ENCODE assay signal across 9 cellular contexts in genomic region chr16:46828943-46829342, GRCh38. TPM values are rescaled to one million over a fixed set of nuclear protein-coding genes. Genes with fewer than 3 reads are reported as not detected.
DNase-seq lines count a peak whose midpoint lies in the region; ATAC-seq and TF ChIP-seq lines count a peak whose summit lies in the region.
"Had no signal": no experiment of that assay in that cellular context is flagged by ENCODE, and none has a peak within 500 bp of the region (broad histone marks: within the 10 kb centered on the region; RNA-seq: fewer than 3 reads in every experiment).

No MANE protein-coding gene starts in this region.

- CTCF ChIA-PET in HEK293 (lab: Yijun Ruan, JAX) = interaction anchor here (0.6 to 1.1 kb wide), 3 partner anchors 9 to 139 kb away, joined by 3 to 4 read pairs (median 3); no protein-coding TSS in a partner anchor

- peak overlapping the region; percentile 58 to 91 (median 80) for H3K4me2 ChIP-seq in BLaER1 treated with 17β-estradiol and CSF1 and Interleukin-3, amounts not matched to agents 10 nM and 100 nM
- H3K4me2 ChIP-seq in mesenchymal stem cell (ENCODE audit: low read length, poor library complexity, severe bottlenecking) = no peak overlapping the region

- no peak overlapping the region for H4K91ac ChIP-seq in mesenchymal stem cell (ENCODE audit: low read length)

- H2BK15ac ChIP-seq in mesenchymal stem cell (ENCODE audit: low read depth, poor library complexity, severe bottlenecking) = no peak overlapping the region

- peak overlapping the region in 8 of 11 experiments; percentile 93 to 99 (median 97); a peak in 15 of 22 replicates for H3K9ac ChIP-seq in BLaER1 treated with 17β-estradiol and CSF1 and Interleukin-3, amounts not matched to agents 10 nM and 100 nM
- H3K9ac ChIP-seq in mesenchymal stem cell (ENCODE audit: low read length) = peak overlapping the region; percentile 94

- peak overlapping the region in 9 of 11 experiments; percentile 94 to 97 (median 96); a peak in 13 of 22 replicates for H3K27ac ChIP-seq in BLaER1 treated with 17β-estradiol and CSF1 and Interleukin-3, amounts not matched to agents 10 nM and 100 nM
- H3K27ac ChIP-seq in HEK293 (ENCODE audit: extremely low read depth, low read depth, low read length) (no peak overlapping the region), mesenchymal stem cell (ENCODE audit: low read length, poor library complexity, severe bottlenecking) (no peak overlapping the region), left lung (no peak overlapping the region)

- peaks cover under 1 to 14% (median 6%) of the 10 kb centered on the region in 11 experiments; a peak in 18 of 22 replicates for H3K36me3 ChIP-seq in BLaER1 treated with 17β-estradiol and CSF1 and Interleukin-3, amounts not matched to agents 10 nM and 100 nM
- H3K36me3 ChIP-seq in HEK293 (ENCODE audit: control insufficient read depth in 2 of 2, insufficient read depth in 1 of 2, low read length in 2 of 2) (peaks cover 0 to 2% of the 10 kb centered on the region in 2 experiments; a peak in 1 of 3 replicates), mesenchymal stem cell (ENCODE audit: control insufficient read depth in 1 of 2, insufficient read depth in 2 of 2, low read depth in 1 of 2, low read length in 2 of 2) (no peaks in the 10 kb centered on the region), left lung (no peaks in the 10 kb centered on the region)

- no peak overlapping the region for H4K8ac ChIP-seq in mesenchymal stem cell (ENCODE audit: low read length)

- no peak overlapping the region for H3K23ac ChIP-seq in mesenchymal stem cell (ENCODE audit: low read length in 2 of 2)

- no peak overlapping the region for H2AK5ac ChIP-seq in mesenchymal stem cell (ENCODE audit: low read length, severe bottlenecking)

- H3K9me3 ChIP-seq in BLaER1 treated with 17β-estradiol and CSF1 and Interleukin-3, amounts not matched to agents 10 nM and 100 nM (replicated peaks in 1 of 11) = peaks cover 0 to 6% (median 0%) of the 10 kb centered on the region in 11 experiments; a peak in 2 of 22 replicates
- H3K9me3 ChIP-seq in HEK293 (ENCODE audit: control insufficient read depth, insufficient read depth, low read depth, low read length) (no peaks in the 10 kb centered on the region), mesenchymal stem cell (ENCODE audit: control insufficient read depth, low read length) (no peaks in the 10 kb centered on the region), left lung (no peaks in the 10 kb centered on the region)

- no peaks in the 10 kb centered on the region for H3K79me1 ChIP-seq in mesenchymal stem cell (replicated peaks; ENCODE audit: low read length, poor library complexity, severe bottlenecking)

- POLR2A ChIA-PET in HEK293 (lab: Yijun Ruan, JAX) = interaction anchor here (0.6 to 1.3 kb wide), 3 partner anchors 20 to 139 kb away, joined by 4 to 5 read pairs (median 4); partner anchors contain the start of gene ORC6

- peak overlapping the region; percentile 96 to 99 for H3K27ac Mint-ChIP-seq in activated naive CD4-positive, alpha-beta T cell treated with anti-CD3 and anti-CD28 coated beads, Interleukin-2, amount 50 U/mL, for 72 hours

- peak overlapping the region; percentile 92 to 100 (median 98); a peak in 19 of 20 replicates for H3K4me3 ChIP-seq in BLaER1 treated with 17β-estradiol and CSF1 and Interleukin-3, amounts not matched to agents 10 nM and 100 nM
- H3K4me3 ChIP-seq in HEK293 (ENCODE audit: low read depth, low read length) (peak overlapping the region; percentile 71; the same call in 1 of the 2 replicates), mesenchymal stem cell (ENCODE audit: insufficient read depth in 1 of 2, low read depth in 1 of 2, low read length in 2 of 2) (peak overlapping the region in 1 of 2 experiments; percentile 87), left lung (no peak overlapping the region)

- intact Hi-C loops in left lung (cut with DNase I) = no loop called here

- no peak for DNase-seq in activated naive CD4-positive, alpha-beta T cell treated with anti-CD3 and anti-CD28 coated beads, Interleukin-2, amount 50 U/mL, for 72 hours (ENCODE audit: low spot score in 2 of 2)
- DNase-seq in mesenchymal stem cell (no peak), NCI-H1436 treated with DMSO at 0.1 percent for 48 hours (lab: John Stamatoyannopoulos, UW) (no peak), left lung (no peak), HPDE6-E6E7 (ENCODE audit: extremely low spot score) (no peak)
- DNase-seq: stimulated activated CD4-positive, alpha-beta T cell treated with anti-CD3 and anti-CD28 coated beads, Interleukin-2, amount 100 ng/mL, for 24 hours had no signal

- no peak overlapping the region for H3K4ac ChIP-seq in mesenchymal stem cell (ENCODE audit: low read depth in 1 of 2, low read length in 2 of 2)

- H3K18ac ChIP-seq in mesenchymal stem cell (ENCODE audit: low read depth in 1 of 2, low read length in 2 of 2) = no peak overlapping the region

- H2BK5ac ChIP-seq in mesenchymal stem cell (ENCODE audit: low read depth, low read length, poor library complexity, severe bottlenecking) = no peak overlapping the region

- no peaks in the 10 kb centered on the region for H3K27me3 ChIP-seq in BLaER1 treated with 17β-estradiol and CSF1 and Interleukin-3, amounts not matched to agents 10 nM and 100 nM
- H3K27me3 ChIP-seq in mesenchymal stem cell (ENCODE audit: control insufficient read depth in 1 of 2, insufficient read depth in 1 of 2, low read length in 2 of 2) (no peaks in the 10 kb centered on the region), left lung (no peaks in the 10 kb centered on the region)

- peaks cover 8 to 19% of the 10 kb centered on the region in 2 donors for H3K36me3 Mint-ChIP-seq in activated naive CD4-positive, alpha-beta T cell treated with anti-CD3 and anti-CD28 coated beads, Interleukin-2, amount 50 U/mL, for 72 hours

- peak overlapping the region in 1 of 2 experiments; percentile 39 for H2BK12ac ChIP-seq in mesenchymal stem cell (ENCODE audit: low read length in 2 of 2)

- no peak overlapping the region for H3K14ac ChIP-seq in mesenchymal stem cell (ENCODE audit: low read length in 2 of 2)

- H2BK120ac ChIP-seq in mesenchymal stem cell (ENCODE audit: low read depth, low read length) = peak overlapping the region; percentile 61

- TF ChIP-seq CTCF in HEK293 (tag by site-specific recombination; IDR thresholded peaks at IDR 0.05) (no peak), left lung (IDR thresholded peaks at IDR 0.05) (no peak)

- 100% methylated on average over 2 of the region's 2 CpGs for WGBS in mesenchymal stem cell

- H2AFZ ChIP-seq in mesenchymal stem cell (ENCODE audit: low read depth, low read length) = no peak overlapping the region

- peaks cover 0 to 32% (median 9%) of the 10 kb centered on the region in 11 experiments; a peak in 10 of 22 replicates for H4K20me1 ChIP-seq in BLaER1 treated with 17β-estradiol and CSF1 and Interleukin-3, amounts not matched to agents 10 nM and 100 nM

- no peaks in the 10 kb centered on the region for H3K9me3 Mint-ChIP-seq in activated naive CD4-positive, alpha-beta T cell treated with anti-CD3 and anti-CD28 coated beads, Interleukin-2, amount 50 U/mL, for 72 hours

- H3K4me1 ChIP-seq in BLaER1 treated with 17β-estradiol and CSF1 and Interleukin-3, amounts not matched to agents 10 nM and 100 nM = peaks cover 19 to 39% (median 31%) of the 10 kb centered on the region in 10 experiments
- H3K4me1 ChIP-seq in HEK293 (ENCODE audit: control insufficient read depth, insufficient read depth, low read length) = peaks cover 10% of the 10 kb centered on the region; the same call in 1 of the 2 replicates
- H3K4me1 ChIP-seq in mesenchymal stem cell (ENCODE audit: control insufficient read depth, insufficient read depth, low read depth, low read length) = peaks cover 5% of the 10 kb centered on the region
- peaks cover 0 to 21% of the 10 kb centered on the region in 2 donors for H3K4me1 ChIP-seq in left lung

- no peak for ATAC-seq in activated naive CD4-positive, alpha-beta T cell treated with anti-CD3 and anti-CD28 coated beads, Interleukin-2, amount 50 U/mL, for 72 hours
- no peak for ATAC-seq in HG02973 (IDR thresholded peaks at IDR 0.05; ENCODE audit: unreplicated experiment)
- ATAC-seq in left lung = no peak

TF ChIP-seq in HEK293, 187 proteins besides CTCF, POLR2A, EP300 and RAD21 (continues in another document):
- TF ChIP-seq ZNF398 (tag by site-specific recombination; IDR thresholded peaks at IDR 0.05) (no peak), ZNF692 (tag by site-specific recombination; IDR thresholded peaks at IDR 0.05) (peak; percentile 77), ZNF664 (tag by site-specific recombination; IDR thresholded peaks at IDR 0.05) (peak; percentile 85)

RNA-seq across cellular contexts. Expression of gene C16orf87, which starts 2.0 kb away (rescaled TPM):
- 10 to 100 TPM; 15.8 to 15.9 TPM for total RNA-seq in activated naive CD4-positive, alpha-beta T cell treated with anti-CD3 and anti-CD28 coated beads, Interleukin-2, amount 50 U/mL, for 72 hours
- polyA plus RNA-seq in mesenchymal stem cell (2013, experiment 1 of 2) = 15.3 TPM
- polyA plus RNA-seq in mesenchymal stem cell (2013, experiment 2 of 2) = 16.3 TPM
- total RNA-seq in left lung = 1 to 10 TPM; 6.2 to 9.3 TPM

RNA-seq across cellular contexts. Expression of gene GPT2, which starts 55.2 kb away (rescaled TPM):
- 10 to 100 TPM in 1 of 2 donors, 1 to 10 TPM in 1; 4.6 to 11.1 TPM for total RNA-seq in activated naive CD4-positive, alpha-beta T cell treated with anti-CD3 and anti-CD28 coated beads, Interleukin-2, amount 50 U/mL, for 72 hours
- 6.0 TPM for polyA plus RNA-seq in mesenchymal stem cell (2013, experiment 1 of 2)
- 6.8 TPM for polyA plus RNA-seq in mesenchymal stem cell (2013, experiment 2 of 2)
- total RNA-seq in left lung = 1 to 10 TPM; 9.1 to 10.0 TPM

Comparison
In these comparisons a context has a peak if more than half of its experiments do, and no peak if none do; other contexts are left out.
1. H3K27ac ChIP-seq: peak in BLaER1 treated with 17β-estradiol and CSF1 and Interleukin-3, amounts not matched to agents 10 nM and 100 nM (9 of 11); none in HEK293 (single experiment), mesenchymal stem cell (single experiment) and left lung (0 of 2).
2. H3K4me3 ChIP-seq: peak in BLaER1 treated with 17β-estradiol and CSF1 and Interleukin-3, amounts not matched to agents 10 nM and 100 nM (10 of 10) and HEK293 (single experiment); none in left lung (0 of 2).